Comparison of ENCODE assay signal across 2 cellular contexts in genomic region chr5:75536694-75537360, GRCh38.
A peak's percentile ranks its signal among the peaks of the same experiment; 100 is the strongest.
TF ChIP-seq lines count a peak whose summit lies in the region.

No MANE protein-coding gene starts in this region.

TF ChIP-seq in GM23338, 12 proteins besides CTCF, POLR2A, EP300 and RAD21:
- TF ChIP-seq ZNF331 (CRISPR knock-in tag; IDR thresholded peaks at IDR 0.05; ENCODE audit: low read depth): no peak
- TF ChIP-seq CREB1 (CRISPR knock-in tag; IDR thresholded peaks at IDR 0.05; ENCODE audit: low read depth): no peak
- no peak for TF ChIP-seq REST (IDR thresholded peaks at IDR 0.05; ENCODE audit: unreplicated experiment)
- no peak for TF ChIP-seq POLR2AphosphoS5 (IDR thresholded peaks at IDR 0.05; ENCODE audit: low read depth)
- no peak for TF ChIP-seq EZH2 (IDR thresholded peaks at IDR 0.05; ENCODE audit: low read depth, unreplicated experiment)
- TF ChIP-seq NANOG (IDR thresholded peaks at IDR 0.05; ENCODE audit: borderline replicate concordance): no peak
- no peak for TF ChIP-seq ZNF462 (CRISPR knock-in tag; IDR thresholded peaks at IDR 0.05)
- TF ChIP-seq EZH2phosphoT487 (IDR thresholded peaks at IDR 0.05; ENCODE audit: unreplicated experiment): no peak
- no peak for TF ChIP-seq JUNB (IDR thresholded peaks at IDR 0.05; ENCODE audit: unreplicated experiment)
- TF ChIP-seq ETS1 (IDR thresholded peaks at IDR 0.05): no peak
- TF ChIP-seq ZNF114 (CRISPR knock-in tag; IDR thresholded peaks at IDR 0.05): no peak
- no peak for TF ChIP-seq STAT1 (IDR thresholded peaks at IDR 0.05; ENCODE audit: unreplicated experiment)

TF ChIP-seq in K562, 482 proteins besides CTCF, POLR2A, EP300 and RAD21:
- TF ChIP-seq HMG20A (CRISPR knock-in tag; conservative IDR thresholded peaks at IDR 0.05) (no peak), RFX1 (IDR thresholded peaks at IDR 0.05) (0 out of 2 replicates have a peak, but pooled peaks have one; percentile 2), TEAD2 (tag; IDR thresholded peaks at IDR 0.05) (no peak)
